ENCODE assay signal across 7 cellular contexts in the genomic region with DNA sequence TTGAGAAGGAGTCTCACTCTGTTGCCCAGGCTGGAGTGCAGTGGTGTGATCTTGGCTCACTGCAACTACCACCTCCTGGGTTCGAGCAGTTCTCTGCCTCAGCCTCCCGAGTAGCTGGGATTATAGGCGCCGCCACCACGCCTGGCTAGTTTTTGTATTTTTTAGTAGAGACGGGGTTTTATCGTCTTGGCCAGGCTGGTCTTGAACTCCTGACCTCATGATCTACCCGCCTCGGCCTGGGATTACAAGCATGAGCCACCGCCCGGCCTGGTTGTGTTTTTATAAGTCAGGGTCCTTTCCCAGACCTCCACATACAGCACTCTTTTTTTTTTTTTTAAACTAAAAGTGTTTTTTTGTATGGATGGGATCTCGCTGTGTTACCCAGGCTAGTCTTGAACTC. TPM values are rescaled to one million over a fixed set of nuclear protein-coding genes. Genes with fewer than 3 reads are reported as not detected.
DNase-seq lines count a peak whose midpoint lies in the region; ATAC-seq and TF ChIP-seq lines count a peak whose summit lies in the region.
"Not testable (repeated sequence)": the region's sequence is repeated elsewhere in the genome, so short reads cannot be mapped to it uniquely, and the experiment has no call there.

No MANE protein-coding gene starts in this region.

- not testable (repeated sequence) for H2AFZ ChIP-seq in Loucy (ENCODE audit: low read length)

- H3K9me3 ChIP-seq in BLaER1 treated with 17β-estradiol and CSF1 and Interleukin-3, amounts not matched to agents 10 nM and 100 nM (replicated peaks in 1 of 11); Loucy (ENCODE audit: insufficient read depth, low read depth, low read length); spleen: not testable (repeated sequence)

- H4K20me1 ChIP-seq in BLaER1 treated with 17β-estradiol and CSF1 and Interleukin-3, amounts not matched to agents 10 nM and 100 nM: peaks cover 0 to 100% (median 0%) of the 10 kb centered on the region in 11 experiments; a peak in 6 of 22 replicates
- peaks cover 73% of the 10 kb centered on the region for H4K20me1 ChIP-seq in Loucy (ENCODE audit: insufficient read depth, low read length, poor library complexity, severe bottlenecking)

- peaks cover 97% of the 10 kb centered on the region for H3K79me2 ChIP-seq in Loucy (ENCODE audit: insufficient read depth, low read length)

- not testable (repeated sequence) for H3K9me2 ChIP-seq in Loucy (replicated peaks; ENCODE audit: low read depth, low read length)

- peak overlapping the region; percentile 72 to 94 (median 84); a peak in 21 of 22 replicates for H3K4me2 ChIP-seq in BLaER1 treated with 17β-estradiol and CSF1 and Interleukin-3, amounts not matched to agents 10 nM and 100 nM
- H3K4me2 ChIP-seq in Loucy (ENCODE audit: low read depth, low read length, poor library complexity, severe bottlenecking): peak overlapping the region; percentile 77

- H3K9me3 Mint-ChIP-seq in activated CD4-positive, alpha-beta T cell treated with anti-CD3 and anti-CD28 coated beads, Interleukin-2, amount 10 ng/mL, durations not matched to agents 24 days and 14 days; activated T-cell treated with anti-CD3 and anti-CD28 coated beads, Interleukin-2, amount 50 U/mL, for 24 hours; activated naive CD8-positive, alpha-beta T cell treated with anti-CD3 and anti-CD28 coated beads, Interleukin-2, amount 10 ng/mL, durations not matched to agents 7 days and 5 days; immature natural killer cell: not testable (repeated sequence)

- not testable (repeated sequence) for TF ChIP-seq POLR2A in spleen (IDR thresholded peaks at IDR 0.05)

- not testable (repeated sequence) for H3K27me3 Mint-ChIP-seq in activated CD4-positive, alpha-beta T cell treated with anti-CD3 and anti-CD28 coated beads, Interleukin-2, amount 10 ng/mL, durations not matched to agents 24 days and 14 days; activated T-cell treated with anti-CD3 and anti-CD28 coated beads, Interleukin-2, amount 50 U/mL, for 24 hours; activated naive CD8-positive, alpha-beta T cell treated with anti-CD3 and anti-CD28 coated beads, Interleukin-2, amount 10 ng/mL, durations not matched to agents 7 days and 5 days
- H3K27me3 Mint-ChIP-seq in immature natural killer cell (ENCODE audit: low read depth in 3 of 3): peaks cover 1 to 14% (median 5%) of the 10 kb centered on the region in 3 donors

- TF ChIP-seq CTCF in Loucy (conservative IDR thresholded peaks at IDR 0.05; ENCODE audit: low read length); spleen (IDR thresholded peaks at IDR 0.05 in 8 of 11, conservative IDR thresholded peaks at IDR 0.05 in 3 of 11): not testable (repeated sequence)

- H3K36me3 Mint-ChIP-seq in activated CD4-positive, alpha-beta T cell treated with anti-CD3 and anti-CD28 coated beads, Interleukin-2, amount 10 ng/mL, durations not matched to agents 24 days and 14 days (ENCODE audit: low read depth): peaks cover 43% of the 10 kb centered on the region
- peaks cover 52% of the 10 kb centered on the region for H3K36me3 Mint-ChIP-seq in activated T-cell treated with anti-CD3 and anti-CD28 coated beads, Interleukin-2, amount 50 U/mL, for 24 hours (ENCODE audit: low read depth)
- H3K36me3 Mint-ChIP-seq in activated naive CD8-positive, alpha-beta T cell treated with anti-CD3 and anti-CD28 coated beads, Interleukin-2, amount 10 ng/mL, durations not matched to agents 7 days and 5 days: peaks cover 19% of the 10 kb centered on the region
- not testable (repeated sequence) for H3K36me3 Mint-ChIP-seq in immature natural killer cell

- POLR2A ChIA-PET in activated naive CD8-positive, alpha-beta T cell treated with anti-CD3 and anti-CD28 coated beads, Interleukin-2, amount 10 ng/mL, durations not matched to agents 7 days and 5 days (lab: Charles Lee): interaction anchor here (0.7 to 1.9 kb wide), 3 partner anchors 48 to 896 kb away, joined by 3 to 11 read pairs (median 4); no protein-coding TSS in a partner anchor

- peaks cover 37% of the 10 kb centered on the region for H3F3A ChIP-seq in Loucy (ENCODE audit: low read depth)

- H3K4me1 Mint-ChIP-seq in activated CD4-positive, alpha-beta T cell treated with anti-CD3 and anti-CD28 coated beads, Interleukin-2, amount 10 ng/mL, durations not matched to agents 24 days and 14 days: peaks cover 78% of the 10 kb centered on the region
- peaks cover 91% of the 10 kb centered on the region for H3K4me1 Mint-ChIP-seq in activated T-cell treated with anti-CD3 and anti-CD28 coated beads, Interleukin-2, amount 50 U/mL, for 24 hours (ENCODE audit: low read depth)
- peaks cover 78% of the 10 kb centered on the region for H3K4me1 Mint-ChIP-seq in activated naive CD8-positive, alpha-beta T cell treated with anti-CD3 and anti-CD28 coated beads, Interleukin-2, amount 10 ng/mL, durations not matched to agents 7 days and 5 days
- H3K4me1 Mint-ChIP-seq in immature natural killer cell: peaks cover 89 to 100% of the 10 kb centered on the region in 2 donors

- 85 to 94% (median 90%) methylated on average over 12 of the region's 12 CpGs for WGBS in spleen, 5 donors

- not testable (repeated sequence) for DNase-seq in activated CD4-positive, alpha-beta T cell treated with anti-CD3 and anti-CD28 coated beads, Interleukin-2, amount 10 ng/mL, durations not matched to agents 24 days and 14 days; activated T-cell treated with anti-CD3 and anti-CD28 coated beads, Interleukin-2, amount 50 U/mL, for 24 hours; activated naive CD8-positive, alpha-beta T cell treated with anti-CD3 and anti-CD28 coated beads, Interleukin-2, amount 10 ng/mL, durations not matched to agents 7 days and 5 days; immature natural killer cell
- peak; percentile 42 for DNase-seq in spleen

- H3K36me3 ChIP-seq in BLaER1 treated with 17β-estradiol and CSF1 and Interleukin-3, amounts not matched to agents 10 nM and 100 nM: peaks cover 0 to 27% (median 12%) of the 10 kb centered on the region in 11 experiments; a peak in 7 of 22 replicates
- H3K36me3 ChIP-seq in Loucy (ENCODE audit: insufficient read depth, low read length): peaks cover 22% of the 10 kb centered on the region; the same call in 1 of the 2 replicates
- not testable (repeated sequence) for H3K36me3 ChIP-seq in spleen

- H3K27ac ChIP-seq in BLaER1 treated with 17β-estradiol and CSF1 and Interleukin-3, amounts not matched to agents 10 nM and 100 nM: peak overlapping the region in 10 of 11 experiments; percentile 36 to 96 (median 94); a peak in 20 of 22 replicates
- H3K27ac ChIP-seq in spleen: peak overlapping the region in 4 of 8 donors; percentile 7 to 70 (median 50)

- intact Hi-C loops in activated CD4-positive, alpha-beta T cell treated with anti-CD3 and anti-CD28 coated beads, Interleukin-2, amount 10 ng/mL, durations not matched to agents 24 days and 14 days (cut with micrococcal nuclease): loop anchor here (2.0 kb wide), 1 partner anchor 142 kb away; no protein-coding TSS in a partner anchor
- intact Hi-C loops in spleen (cut with DNase I; ENCODE audit: low total_unique reads): not testable (repeated sequence)

- peaks cover 87 to 100% (median 96%) of the 10 kb centered on the region in 10 experiments for H3K4me1 ChIP-seq in BLaER1 treated with 17β-estradiol and CSF1 and Interleukin-3, amounts not matched to agents 10 nM and 100 nM
- H3K4me1 ChIP-seq in Loucy (ENCODE audit: insufficient read depth, low read length, poor library complexity, severe bottlenecking): peaks cover 93% of the 10 kb centered on the region
- H3K4me1 ChIP-seq in spleen: peaks cover 17 to 98% (median 78%) of the 10 kb centered on the region in 6 donors

- peak overlapping the region; percentile 26 for H3K27ac Mint-ChIP-seq in activated CD4-positive, alpha-beta T cell treated with anti-CD3 and anti-CD28 coated beads, Interleukin-2, amount 10 ng/mL, durations not matched to agents 24 days and 14 days
- H3K27ac Mint-ChIP-seq in activated T-cell treated with anti-CD3 and anti-CD28 coated beads, Interleukin-2, amount 50 U/mL, for 24 hours: peak overlapping the region; percentile 82
- peak overlapping the region; percentile 88 for H3K27ac Mint-ChIP-seq in activated naive CD8-positive, alpha-beta T cell treated with anti-CD3 and anti-CD28 coated beads, Interleukin-2, amount 10 ng/mL, durations not matched to agents 7 days and 5 days
- H3K27ac Mint-ChIP-seq in immature natural killer cell: peak overlapping the region; percentile 91 to 97 (median 94)

- H3K4me3 ChIP-seq in BLaER1 treated with 17β-estradiol and CSF1 and Interleukin-3, amounts not matched to agents 10 nM and 100 nM: 0 out of 20 replicates have a peak overlapping the region, but pooled peaks of 1 of the 10 experiments have one; percentile 13
- peak overlapping the region; percentile 47 for H3K4me3 ChIP-seq in Loucy (ENCODE audit: low read length, poor library complexity, severe bottlenecking)
- not testable (repeated sequence) for H3K4me3 ChIP-seq in spleen

- H3K4me3 Mint-ChIP-seq in activated CD4-positive, alpha-beta T cell treated with anti-CD3 and anti-CD28 coated beads, Interleukin-2, amount 10 ng/mL, durations not matched to agents 24 days and 14 days; activated T-cell treated with anti-CD3 and anti-CD28 coated beads, Interleukin-2, amount 50 U/mL, for 24 hours; activated naive CD8-positive, alpha-beta T cell treated with anti-CD3 and anti-CD28 coated beads, Interleukin-2, amount 10 ng/mL, durations not matched to agents 7 days and 5 days: not testable (repeated sequence)
- H3K4me3 Mint-ChIP-seq in immature natural killer cell: peak overlapping the region; percentile 33 to 88 (median 66)

- H3K27me3 ChIP-seq in BLaER1 treated with 17β-estradiol and CSF1 and Interleukin-3, amounts not matched to agents 10 nM and 100 nM; Loucy (ENCODE audit: insufficient read depth, low read length, poor library complexity, severe bottlenecking); spleen (replicated peaks in 1 of 7): not testable (repeated sequence)

- peak overlapping the region in 9 of 11 experiments; percentile 28 to 83 (median 70); a peak in 17 of 22 replicates for H3K9ac ChIP-seq in BLaER1 treated with 17β-estradiol and CSF1 and Interleukin-3, amounts not matched to agents 10 nM and 100 nM
- H3K9ac ChIP-seq in Loucy (ENCODE audit: low read depth, low read length, poor library complexity, severe bottlenecking): peak overlapping the region; percentile 74

- not testable (repeated sequence) for ATAC-seq in activated naive CD8-positive, alpha-beta T cell treated with anti-CD3 and anti-CD28 coated beads, Interleukin-2, amount 10 ng/mL, durations not matched to agents 7 days and 5 days (ENCODE audit: low read depth)

RNA-seq across cellular contexts. Expression of gene JARID2, which starts 51.3 kb away (rescaled TPM):
- 48.7 and 49.5 TPM in 2 replicates for total RNA-seq in activated CD4-positive, alpha-beta T cell treated with anti-CD3 and anti-CD28 coated beads, Interleukin-2, amount 10 ng/mL, durations not matched to agents 24 days and 14 days
- 10 to 100 TPM; 30.0 to 31.5 TPM for total RNA-seq in activated naive CD8-positive, alpha-beta T cell treated with anti-CD3 and anti-CD28 coated beads, Interleukin-2, amount 10 ng/mL, durations not matched to agents 7 days and 5 days
- 10 to 100 TPM in 1 of 3 donors, 1 to 10 TPM in 2; 4.3 to 26.1 (median 7.8) TPM for polyA plus RNA-seq in immature natural killer cell
- 10 to 100 TPM; 18.6 to 27.1 (median 22.0) TPM for total RNA-seq in spleen
- 1 to 10 TPM; 4.4 to 5.6 (median 5.3) TPM for polyA plus RNA-seq in spleen

Comparison
In these comparisons a context has a peak if more than half of its experiments do, and no peak if none do; other contexts are left out.
1. H3K27ac Mint-ChIP-seq: peak in every context shown above with its lines; median percentile 94 in immature natural killer cell; 88 in activated naive CD8-positive, alpha-beta T cell treated with anti-CD3 and anti-CD28 coated beads, Interleukin-2, amount 10 ng/mL, durations not matched to agents 7 days and 5 days; 82 in activated T-cell treated with anti-CD3 and anti-CD28 coated beads, Interleukin-2, amount 50 U/mL, for 24 hours; 26 in activated CD4-positive, alpha-beta T cell treated with anti-CD3 and anti-CD28 coated beads, Interleukin-2, amount 10 ng/mL, durations not matched to agents 24 days and 14 days.